ENCODE assay signal across 8 cellular contexts in the genomic region with DNA sequence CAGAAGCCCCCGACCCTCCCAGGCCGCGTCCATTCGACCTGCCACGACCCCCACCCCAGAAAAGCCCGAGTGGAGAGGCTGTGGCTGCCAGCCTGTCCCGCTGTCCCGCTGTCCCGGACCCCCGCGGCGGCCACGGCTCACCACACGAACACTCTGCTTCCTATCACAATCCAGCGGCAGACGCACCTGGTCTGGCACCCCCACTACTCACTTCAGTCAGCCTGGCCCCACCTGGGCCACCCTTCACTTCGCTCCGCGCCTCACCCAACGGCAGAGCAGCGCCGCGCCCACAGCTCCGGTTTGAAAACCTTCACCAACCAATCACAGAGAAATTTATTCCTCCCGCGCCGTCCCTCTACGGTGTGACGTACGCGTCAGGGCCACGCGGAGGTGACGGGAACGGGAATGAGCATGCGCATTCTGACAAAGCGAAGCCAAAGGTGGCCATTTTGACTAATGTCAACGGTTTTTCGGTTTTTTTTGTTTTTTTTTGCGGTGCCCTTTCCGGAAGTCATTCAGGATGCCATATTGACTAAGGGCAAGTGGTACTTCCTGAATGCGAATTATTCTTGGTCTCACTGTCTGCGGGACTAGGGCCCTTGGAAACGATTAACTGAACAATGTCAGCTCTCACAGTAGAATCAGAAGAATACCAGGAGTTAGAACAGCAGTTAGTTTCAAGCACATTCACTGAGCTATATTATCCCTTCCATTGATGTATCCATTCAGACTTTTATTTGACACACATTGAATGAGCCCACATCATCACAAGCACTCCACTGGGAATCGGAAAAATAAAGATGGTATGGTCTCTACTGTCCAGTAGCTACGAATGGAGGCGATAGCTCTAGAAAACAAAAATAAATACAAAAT. TPM values are rescaled to one million over a fixed set of nuclear protein-coding genes. Genes with fewer than 3 reads are reported as not detected.
DNase-seq lines count a peak whose midpoint lies in the region; ATAC-seq and TF ChIP-seq lines count a peak whose summit lies in the region.

A gene with protein sequence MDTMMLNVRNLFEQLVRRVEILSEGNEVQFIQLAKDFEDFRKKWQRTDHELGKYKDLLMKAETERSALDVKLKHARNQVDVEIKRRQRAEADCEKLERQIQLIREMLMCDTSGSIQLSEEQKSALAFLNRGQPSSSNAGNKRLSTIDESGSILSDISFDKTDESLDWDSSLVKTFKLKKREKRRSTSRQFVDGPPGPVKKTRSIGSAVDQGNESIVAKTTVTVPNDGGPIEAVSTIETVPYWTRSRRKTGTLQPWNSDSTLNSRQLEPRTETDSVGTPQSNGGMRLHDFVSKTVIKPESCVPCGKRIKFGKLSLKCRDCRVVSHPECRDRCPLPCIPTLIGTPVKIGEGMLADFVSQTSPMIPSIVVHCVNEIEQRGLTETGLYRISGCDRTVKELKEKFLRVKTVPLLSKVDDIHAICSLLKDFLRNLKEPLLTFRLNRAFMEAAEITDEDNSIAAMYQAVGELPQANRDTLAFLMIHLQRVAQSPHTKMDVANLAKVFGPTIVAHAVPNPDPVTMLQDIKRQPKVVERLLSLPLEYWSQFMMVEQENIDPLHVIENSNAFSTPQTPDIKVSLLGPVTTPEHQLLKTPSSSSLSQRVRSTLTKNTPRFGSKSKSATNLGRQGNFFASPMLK (minus strand): TSS at position 308 of the 873 bp plus-strand sequence. CDS start 8,779 bp downstream, outside the sequence.

- peak; percentile 97 for ATAC-seq in effector memory CD8-positive, alpha-beta T cell (replicated peaks)

- peaks cover 3 to 6% of the 10 kb centered on the region in 2 donors for H3K9me3 Mint-ChIP-seq in effector memory CD8-positive, alpha-beta T cell

- H3K4me1 Mint-ChIP-seq in effector memory CD8-positive, alpha-beta T cell (ENCODE audit: low read depth in 2 of 2): peaks cover 13 to 21% of the 10 kb centered on the region in 2 donors

- POLR2A ChIA-PET in activated CD8-positive, alpha-beta memory T cell treated with anti-CD3 and anti-CD28 coated beads for 36 hours (lab: Charles Lee): interaction anchor here (0.7 kb wide), 1 partner anchor 569 kb away, joined by 3 read pairs; no protein-coding TSS in a partner anchor

- peak within 1 kb of the TSS; percentile 57 to 91 for H3K27ac Mint-ChIP-seq in effector memory CD8-positive, alpha-beta T cell

- peak within 1 kb of the TSS; percentile 88 to 95 for H3K4me3 Mint-ChIP-seq in effector memory CD8-positive, alpha-beta T cell

- peaks cover 2% of the 10 kb centered on the region for H3K36me3 Mint-ChIP-seq in effector memory CD8-positive, alpha-beta T cell (ENCODE audit: insufficient read depth)

- DNase-seq in CMK (ENCODE audit: low read depth) (peak; percentile 92), GM20000 (ENCODE audit: low spot score) (peak; percentile 97), HT-29 (ENCODE audit: low spot score) (peak; percentile 99), NOMO-1 (lab: John Stamatoyannopoulos, UW; ENCODE audit: unreplicated experiment in 2 of 2) (peak; percentile 97 to 98), medulla oblongata (ENCODE audit: extremely low spot score) (peak; percentile 98)
- DNase-seq in effector memory CD8-positive, alpha-beta T cell: peak; percentile 95 to 97 (median 96)
- DNase-seq in stimulated activated CD8-positive, alpha-beta memory T cell treated with anti-CD3 and anti-CD28 coated beads, Interleukin-12 subunit alpha, Interleukin-12 subunit beta, amount 100 ng/mL, for 1 hour (ENCODE audit: low read depth): peak; percentile 95

- no peak for TF ChIP-seq CTCF in GM20000 (IDR thresholded peaks at IDR 0.05; ENCODE audit: extremely low read depth, missing control alignments)

- CTCF ChIA-PET in activated CD8-positive, alpha-beta memory T cell treated with anti-CD3 and anti-CD28 coated beads for 36 hours (lab: Charles Lee): interaction anchor here (0.6 to 3.8 kb wide), 7 partner anchors 11 to 666 kb away, joined by 3 to 13 read pairs (median 5); a partner anchor contains a TSS

- peaks cover 0 to 12% of the 10 kb centered on the region in 2 donors for H3K27me3 Mint-ChIP-seq in effector memory CD8-positive, alpha-beta T cell

RNA-seq across cellular contexts. Expression of the gene that starts here (rescaled TPM):
- total RNA-seq in HT-29 (2014; rRNA removed; shearing (Covaris generic)): 51.6 and 55.9 TPM in 2 replicates
- total RNA-seq in activated CD8-positive, alpha-beta memory T cell treated with anti-CD3 and anti-CD28 coated beads for 36 hours: 10 to 100 TPM; 83.8 to 89.6 TPM

Comparison
In these comparisons a context has a peak if more than half of its experiments do, and no peak if none do; other contexts are left out.
1. Peak in every context shown above with its lines: DNase-seq and ATAC-seq.